8 cellular contexts compared by ENCODE assay signal in genomic region chr3:141312359-141313090, GRCh38. TPM values are rescaled to one million over a fixed set of nuclear protein-coding genes. Genes with fewer than 3 reads are reported as not detected.
DNase-seq lines count a peak whose midpoint lies in the region; TF ChIP-seq lines count a peak whose summit lies in the region.

No MANE protein-coding gene starts in this region.

- no peaks in the 10 kb centered on the region for H3K4me1 ChIP-seq in HEK293 (ENCODE audit: control insufficient read depth, insufficient read depth, low read length)
- peaks cover 11 to 28% (median 19%) of the 10 kb centered on the region in 3 donors for H3K4me1 ChIP-seq in skeletal muscle tissue (ENCODE audit: control insufficient read depth in 3 of 3, insufficient read depth in 3 of 3, low read length in 3 of 3)

- H3K27ac ChIP-seq in HEK293 (ENCODE audit: extremely low read depth, low read depth, low read length) (no peak overlapping the region), VCaP (peak overlapping the region; percentile 80), skeletal muscle tissue (ENCODE audit: low read depth, low read length) (peak overlapping the region; percentile 66)

- no peak for DNase-seq in foreskin fibroblast
- DNase-seq in 8988T, result no peak
- no peak for DNase-seq in activated CD4-positive, CD25-positive, alpha-beta regulatory T cell treated with anti-CD3 and anti-CD28 coated beads, Interleukin-2, amount 50 U/mL, for 72 hours
- DNase-seq in iPS-NIHi7 (ENCODE audit: extremely low spot score), result no peak
- no peak for DNase-seq in D341Med (ENCODE audit: low spot score)

- POLR2A ChIA-PET in HEK293 (lab: Yijun Ruan, JAX), result interaction anchor here (0.8 to 1.0 kb wide), 2 partner anchors 48 to 100 kb away, joined by 5 to 6 read pairs; no protein-coding TSS in a partner anchor

- CTCF ChIA-PET in HEK293 (lab: Yijun Ruan, JAX), result interaction anchor here (0.6 to 3.1 kb wide), 25 partner anchors 9 to 548 kb away, joined by 3 to 23 read pairs (median 5); no protein-coding TSS in a partner anchor

- peak overlapping the region; percentile 73 to 92 (median 78) for H3K9ac ChIP-seq in skeletal muscle tissue (ENCODE audit: low read depth in 1 of 3, low read length in 3 of 3)

- H3K36me3 ChIP-seq in HEK293 (ENCODE audit: control insufficient read depth in 2 of 2, insufficient read depth in 1 of 2, low read length in 2 of 2), result no peaks in the 10 kb centered on the region
- no peaks in the 10 kb centered on the region for H3K36me3 ChIP-seq in skeletal muscle tissue (ENCODE audit: control insufficient read depth in 3 of 3, insufficient read depth in 3 of 3, low read length in 3 of 3)

- H3K4me3 ChIP-seq in HEK293 (ENCODE audit: low read depth, low read length) (peak overlapping the region; percentile 43), foreskin fibroblast (ENCODE audit: low read depth in 1 of 2, low read length in 2 of 2) (peak overlapping the region; percentile 65 to 81), skeletal muscle tissue (ENCODE audit: low read length in 3 of 3) (peak overlapping the region; percentile 90 to 99 (median 99))

- no peaks in the 10 kb centered on the region for H3K9me3 ChIP-seq in HEK293 (ENCODE audit: control insufficient read depth, insufficient read depth, low read depth, low read length)
- no peaks in the 10 kb centered on the region for H3K9me3 ChIP-seq in skeletal muscle tissue (ENCODE audit: control insufficient read depth in 3 of 3, low read length in 3 of 3)

- TF ChIP-seq CTCF in HEK293 (tag by site-specific recombination; IDR thresholded peaks at IDR 0.05) (no peak), VCaP (conservative IDR thresholded peaks at IDR 0.05) (no peak), foreskin fibroblast (IDR thresholded peaks at IDR 0.05; ENCODE audit: low read depth, low read length) (no peak)

- no peaks in the 10 kb centered on the region for H3K27me3 ChIP-seq in skeletal muscle tissue (ENCODE audit: control insufficient read depth in 3 of 3, insufficient read depth in 3 of 3, low read length in 3 of 3)

TF ChIP-seq in HEK293, 187 proteins besides CTCF, POLR2A, EP300 and RAD21:
- TF ChIP-seq ZNF184 (tag by site-specific recombination; IDR thresholded peaks at IDR 0.05) (no peak), ZNF18 (tag by site-specific recombination; IDR thresholded peaks at IDR 0.05) (no peak), GLI4 (tag by site-specific recombination; IDR thresholded peaks at IDR 0.05) (no peak), ZNF792 (tag by site-specific recombination; IDR thresholded peaks at IDR 0.05) (no peak), ZNF677 (tag by site-specific recombination; IDR thresholded peaks at IDR 0.05) (no peak), ZNF2 (tag by site-specific recombination; IDR thresholded peaks at IDR 0.05) (no peak), ZNF19 (tag by site-specific recombination; IDR thresholded peaks at IDR 0.05; ENCODE audit: low read depth) (no peak), ZNF133 (tag by site-specific recombination; IDR thresholded peaks at IDR 0.05) (no peak), ZNF449 (tag by site-specific recombination; IDR thresholded peaks at IDR 0.05) (no peak), ZNF558 (tag by site-specific recombination; IDR thresholded peaks at IDR 0.05) (no peak), ZNF37A (tag by site-specific recombination; IDR thresholded peaks at IDR 0.05) (no peak), ZNF629 (tag by site-specific recombination; IDR thresholded peaks at IDR 0.05) (no peak), ZNF513 (tag by site-specific recombination; IDR thresholded peaks at IDR 0.05) (no peak), ZNF488 (tag by site-specific recombination; IDR thresholded peaks at IDR 0.05) (no peak), ZNF580 (tag by site-specific recombination; IDR thresholded peaks at IDR 0.05) (no peak), YY1 (tag by site-specific recombination; IDR thresholded peaks at IDR 0.05) (no peak), ZNF174 (tag by site-specific recombination; IDR thresholded peaks at IDR 0.05) (no peak)

RNA-seq across cellular contexts. Expression of gene ZBTB38, which starts 55.8 kb away (rescaled TPM):
- 29.7 TPM for total RNA-seq in skeletal muscle tissue

Comparison
In these comparisons a context has a peak if more than half of its experiments do, and no peak if none do; other contexts are left out.
1. H3K4me3 ChIP-seq: peak in every context shown above with its lines; median percentile 99 in skeletal muscle tissue; 73 in foreskin fibroblast; 43 in HEK293.